37 cellular contexts compared by ENCODE assay signal in the genomic region with DNA sequence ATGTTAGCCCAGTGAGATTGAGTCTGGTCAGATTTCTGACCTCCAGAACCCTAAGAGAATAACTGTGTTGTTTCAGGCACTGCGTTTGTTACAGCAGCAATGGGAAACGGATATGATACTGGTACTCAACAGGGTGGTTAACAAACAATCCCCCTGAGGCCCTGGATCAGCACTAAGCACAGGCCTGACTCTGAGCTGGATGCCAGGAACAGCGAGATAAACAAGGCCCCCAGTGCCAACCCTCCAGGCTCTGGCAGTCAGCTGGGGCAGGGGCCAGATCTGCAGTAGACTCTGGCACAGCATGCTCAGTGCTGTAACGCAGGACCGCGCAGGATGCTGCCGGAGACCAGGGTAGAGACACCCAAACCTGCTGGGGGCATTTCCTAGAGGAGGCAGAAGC. TPM values are rescaled to one million over a fixed set of nuclear protein-coding genes. Genes with fewer than 3 reads are reported as not detected.
A peak's percentile ranks its signal among the peaks of the same experiment; 100 is the strongest.
DNase-seq lines count a peak whose midpoint lies in the region; ATAC-seq and TF ChIP-seq lines count a peak whose summit lies in the region.
"Had no signal": no experiment of that assay in that cellular context is flagged by ENCODE, and none has a peak within 500 bp of the region (broad histone marks: within the 10 kb centered on the region; RNA-seq: fewer than 3 reads in every experiment).

No MANE protein-coding gene starts in this region.

- H3K4me3 ChIP-seq in BE2C (ENCODE audit: low read depth, low read length), result no peak overlapping the region
- no peak overlapping the region for H3K4me3 ChIP-seq in CD4-positive, alpha-beta memory T cell (ENCODE audit: low read length in 2 of 2)
- H3K4me3 ChIP-seq: esophagus squamous epithelium, lung, skin epidermis, upper lobe of left lung had no signal

- no peak overlapping the region for H3K27ac ChIP-seq in CD4-positive, alpha-beta memory T cell (ENCODE audit: low read depth, low read length)
- H3K27ac ChIP-seq: C4-2B, esophagus squamous epithelium, foreskin keratinocyte, HL-60, skin epidermis, upper lobe of left lung had no signal

- H3K4me3 Mint-ChIP-seq in CD4-positive, alpha-beta memory T cell, result peak overlapping the region in 1 of 8 donors; percentile 46
- H3K4me3 Mint-ChIP-seq in glutamatergic neuron (ENCODE audit: unreplicated experiment) (no peak overlapping the region), type B pancreatic cell (no peak overlapping the region)
- H3K4me3 Mint-ChIP-seq: activated CD4-positive, alpha-beta T cell treated with anti-CD3 and anti-CD28 coated beads, Interleukin-2, amount 10 ng/mL, durations not matched to agents 7 days and 5 days; activated naive CD8-positive, alpha-beta T cell treated with anti-CD3 and anti-CD28 coated beads, Interleukin-2, amount 50 U/mL, for 24 hours; nephron; WTC11 had no signal

- H3K27ac Mint-ChIP-seq in CD4-positive, alpha-beta memory T cell, result peak overlapping the region in 4 of 7 donors; percentile 23 to 71 (median 51)
- H3K27ac Mint-ChIP-seq in glutamatergic neuron (ENCODE audit: unreplicated experiment) (peak overlapping the region; percentile 4), type B pancreatic cell (no peak overlapping the region)
- H3K27ac Mint-ChIP-seq: activated naive CD8-positive, alpha-beta T cell treated with anti-CD3 and anti-CD28 coated beads, Interleukin-2, amount 50 U/mL, for 24 hours; nephron had no signal

- peaks cover 2 to 12% of the 10 kb centered on the region in 2 donors for H3K36me3 Mint-ChIP-seq in CD4-positive, alpha-beta memory T cell
- H3K36me3 Mint-ChIP-seq in glutamatergic neuron (ENCODE audit: unreplicated experiment) (no peaks in the 10 kb centered on the region), type B pancreatic cell (no peaks in the 10 kb centered on the region)
- H3K36me3 Mint-ChIP-seq: WTC11 had no signal

- H3K27me3 Mint-ChIP-seq in CD4-positive, alpha-beta memory T cell, result no peaks in the 10 kb centered on the region
- peaks cover 3% of the 10 kb centered on the region for H3K27me3 Mint-ChIP-seq in glutamatergic neuron (ENCODE audit: unreplicated experiment)
- H3K27me3 Mint-ChIP-seq in type B pancreatic cell, result peaks cover 11% of the 10 kb centered on the region

- H3K9me3 Mint-ChIP-seq in CD4-positive, alpha-beta memory T cell, result peaks cover 0 to 4% (median 0%) of the 10 kb centered on the region in 8 donors
- H3K9me3 Mint-ChIP-seq in glutamatergic neuron (ENCODE audit: unreplicated experiment) (peaks cover 4% of the 10 kb centered on the region), type B pancreatic cell (no peaks in the 10 kb centered on the region)
- H3K9me3 Mint-ChIP-seq: activated CD4-positive, alpha-beta T cell treated with anti-CD3 and anti-CD28 coated beads, Interleukin-2, amount 10 ng/mL, durations not matched to agents 7 days and 5 days; activated naive CD8-positive, alpha-beta T cell treated with anti-CD3 and anti-CD28 coated beads, Interleukin-2, amount 50 U/mL, for 24 hours; nephron had no signal

- DNase-seq in BE2C, result peak; percentile 84
- no peak for DNase-seq in CD4-positive, alpha-beta memory T cell
- peak; percentile 81 for DNase-seq in NCI-H446 treated with DMSO at 0.1 percent for 48 hours (lab: John Stamatoyannopoulos, UW)
- DNase-seq in glutamatergic neuron, result no peak
- no peak for DNase-seq in type B pancreatic cell (ENCODE audit: extremely low spot score, unreplicated experiment)
- DNase-seq in effector CD8-positive, alpha-beta T cell (lab: John Stamatoyannopoulos, UW), result no peak
- DNase-seq in H4 (ENCODE audit: low spot score), result no peak
- DNase-seq: activated CD4-positive, alpha-beta T cell treated with anti-CD3 and anti-CD28 coated beads, Interleukin-2, amount 10 ng/mL, durations not matched to agents 7 days and 5 days; activated gamma-delta T cell; activated naive CD8-positive, alpha-beta T cell treated with anti-CD3 and anti-CD28 coated beads, Interleukin-2, amount 50 U/mL, for 24 hours; Caco-2; central memory CD4-positive, alpha-beta T cell; esophagus squamous epithelium; foreskin keratinocyte; H7; KG1; NCI-H1105 treated with DMSO at 0.1 percent for 48 hours; NCI-H2081 treated with DMSO at 0.1 percent for 48 hours; NCI-H510A treated with DMSO at 0.1 percent for 48 hours; PC-3; stimulated activated naive CD4-positive, alpha-beta T cell; SW 1271; T1000; upper lobe of left lung had no signal

- H3K4me1 Mint-ChIP-seq in CD4-positive, alpha-beta memory T cell, result peaks cover 18 to 48% (median 29%) of the 10 kb centered on the region in 4 donors
- H3K4me1 Mint-ChIP-seq in glutamatergic neuron (ENCODE audit: low read depth, unreplicated experiment) (peaks cover 41% of the 10 kb centered on the region), type B pancreatic cell (ENCODE audit: unreplicated experiment) (no peaks in the 10 kb centered on the region)
- H3K4me1 Mint-ChIP-seq: nephron had no signal

- POLR2A ChIA-PET in CD4-positive, alpha-beta memory T cell (lab: Charles Lee; ENCODE audit: partially characterized antibody), result no interaction called here

- no peak for TF ChIP-seq CTCF in BE2C (IDR thresholded peaks at IDR 0.05; ENCODE audit: low read depth, low read length)
- no peak for TF ChIP-seq CTCF in glutamatergic neuron (IDR thresholded peaks at IDR 0.05; ENCODE audit: partially characterized antibody, unreplicated experiment)
- no peak for TF ChIP-seq CTCF in type B pancreatic cell (conservative IDR thresholded peaks at IDR 0.05)

- H3K9me3 ChIP-seq in BE2C, result no peaks in the 10 kb centered on the region
- H3K9me3 ChIP-seq in CD4-positive, alpha-beta memory T cell (ENCODE audit: control insufficient read depth in 1 of 2, low read length in 2 of 2), result no peaks in the 10 kb centered on the region
- H3K9me3 ChIP-seq: Caco-2, esophagus squamous epithelium, upper lobe of left lung had no signal

- CTCF ChIA-PET in CD4-positive, alpha-beta memory T cell (lab: Charles Lee; ENCODE audit: partially characterized antibody), result no interaction called here

- no peaks in the 10 kb centered on the region for H3K36me3 ChIP-seq in BE2C
- H3K36me3 ChIP-seq in CD4-positive, alpha-beta memory T cell (ENCODE audit: insufficient read depth, low read length), result no peaks in the 10 kb centered on the region
- H3K36me3 ChIP-seq: esophagus squamous epithelium, upper lobe of left lung had no signal

- H3K4me1 ChIP-seq in BE2C, result peaks cover 33% of the 10 kb centered on the region
- peaks cover 28% of the 10 kb centered on the region for H3K4me1 ChIP-seq in CD4-positive, alpha-beta memory T cell (ENCODE audit: insufficient read depth, low read length)
- H3K4me1 ChIP-seq: foreskin keratinocyte, upper lobe of left lung had no signal

- no peaks in the 10 kb centered on the region for H3K27me3 ChIP-seq in BE2C
- no peaks in the 10 kb centered on the region for H3K27me3 ChIP-seq in CD4-positive, alpha-beta memory T cell (ENCODE audit: insufficient read depth, low read length)
- H3K27me3 ChIP-seq: foreskin keratinocyte, upper lobe of left lung had no signal

- no peak for ATAC-seq in HG03135 (IDR thresholded peaks at IDR 0.05; ENCODE audit: unreplicated experiment)
- ATAC-seq: activated naive CD8-positive, alpha-beta T cell treated with anti-CD3 and anti-CD28 coated beads, Interleukin-2, amount 50 U/mL, for 24 hours; foreskin keratinocyte; PC-3; WTC11 had no signal

- intact Hi-C loops in CD4-positive, alpha-beta memory T cell (cut with micrococcal nuclease), result no loop called here

RNA-seq across cellular contexts. Expression of a gene that starts 22.1 kb away (rescaled TPM):
- polyA plus RNA-seq in BE2C (2012; ENCODE audit: insufficient read depth, insufficient read length, low read depth), result 271 TPM
- total RNA-seq in CD4-positive, alpha-beta memory T cell, result not detected
- polyA plus RNA-seq in CD4-positive, alpha-beta memory T cell, result under 1 TPM in 1 of 2 donors, not detected in 1; 0.05 TPM
- total RNA-seq in glutamatergic neuron (ENCODE audit: unreplicated experiment) (162 TPM), type B pancreatic cell (ENCODE audit: low replicate concordance) (2.4 and 5.5 TPM in 2 replicates)
- 2.7 TPM in 1 of 2 replicates, not detected in the other for total RNA-seq in H4 (2014; rRNA removed; shearing (Covaris generic))
- total RNA-seq: activated CD4-positive, alpha-beta T cell treated with anti-CD3 and anti-CD28 coated beads, Interleukin-2, amount 10 ng/mL, durations not matched to agents 7 days and 5 days; activated CD8-positive, alpha-beta memory T cell treated with anti-CD3 and anti-CD28 coated beads for 36 hours; Caco-2; dermis microvascular lymphatic vessel endothelial cell; foreskin keratinocyte; kidney epithelial cell; MCF 10A; mononuclear cell; osteoblast had no signal
- polyA plus RNA-seq: foreskin keratinocyte had no signal

Comparison
In these comparisons a context has a peak if more than half of its experiments do, and no peak if none do; other contexts are left out.
1. DNase-seq: peak in BE2C (single experiment) and NCI-H446 treated with DMSO at 0.1 percent for 48 hours (single experiment); none in CD4-positive, alpha-beta memory T cell (0 of 5), glutamatergic neuron (single experiment), type B pancreatic cell (single experiment), effector CD8-positive, alpha-beta T cell (single experiment) and H4 (single experiment).
2. RNA of a gene that starts 22.1 kb away (total RNA-seq): 162 TPM in glutamatergic neuron (single experiment); 2.4 to 5.5 TPM in type B pancreatic cell, not detected in CD4-positive, alpha-beta memory T cell and 2.7 TPM in H4; every median in the first group is over 10 times any median in the second.